17 cellular contexts compared by ENCODE assay signal in the genomic region with DNA sequence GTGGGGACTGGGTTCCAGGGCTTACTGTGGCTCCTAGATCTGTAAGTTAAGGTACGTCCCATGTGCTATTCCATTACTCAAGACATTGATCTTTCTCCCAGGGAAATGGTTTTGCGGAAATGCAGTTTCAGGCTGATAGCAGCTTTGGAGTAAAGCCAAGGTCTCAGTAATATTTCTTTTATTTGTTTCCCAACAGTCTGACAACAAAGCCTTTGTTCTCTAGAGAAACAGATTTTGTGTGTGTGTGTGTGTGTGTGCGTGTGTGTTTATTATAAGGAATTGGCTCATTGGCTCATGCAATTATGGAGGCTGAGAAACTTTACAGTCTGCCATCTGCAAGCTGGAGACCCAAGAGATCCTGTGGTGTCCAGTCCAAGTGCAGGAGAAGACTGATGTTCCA.
"Had no signal": no experiment of that assay in that cellular context is flagged by ENCODE, and none has a peak within 500 bp of the region (broad histone marks: within the 10 kb centered on the region; RNA-seq: fewer than 3 reads in every experiment).

No MANE protein-coding gene starts in this region.

- H3K4me3 ChIP-seq: esophagus muscularis mucosa, heart left ventricle, left lung, SJCRH30, testis had no signal

- FAIRE-seq: astrocyte had no signal

- H3K36me3 ChIP-seq: esophagus muscularis mucosa, heart left ventricle, left lung, SJCRH30 had no signal

- H3K27me3 ChIP-seq: esophagus muscularis mucosa, heart left ventricle, left lung, SJCRH30, testis had no signal

- H3K9me3 ChIP-seq: SJCRH30, testis had no signal

- ATAC-seq: activated CD4-positive, alpha-beta T cell treated with anti-CD3 and anti-CD28 coated beads for 36 hours; foreskin keratinocyte; heart left ventricle; left lung; right cardiac atrium had no signal

- H3K4me1 ChIP-seq: esophagus muscularis mucosa, foreskin keratinocyte, heart left ventricle, left lung, SJCRH30, testis had no signal

- DNase-seq: activated CD4-positive, alpha-beta T cell treated with anti-CD3 and anti-CD28 coated beads for 36 hours; activated naive CD4-positive, alpha-beta T cell; cortex of kidney; endodermal cell; heart left ventricle; left lung; mesenchymal stem cell; right cardiac atrium; stimulated activated CD4-positive, alpha-beta T cell treated with anti-CD3 and anti-CD28 coated beads, Interleukin-12 subunit alpha, Interleukin-12 subunit beta, amount 100 ng/mL, for 4 hours; stimulated activated naive CD4-positive, alpha-beta T cell treated with Interleukin-2 at 50 U/mL for 16 hours; SW 1271; T-helper 9 cell; testis had no signal

- H3K27ac ChIP-seq: esophagus muscularis mucosa, foreskin keratinocyte, heart left ventricle, left lung, SJCRH30, testis had no signal
